Comparison of ENCODE assay signal across 1 cellular context in the genomic region with DNA sequence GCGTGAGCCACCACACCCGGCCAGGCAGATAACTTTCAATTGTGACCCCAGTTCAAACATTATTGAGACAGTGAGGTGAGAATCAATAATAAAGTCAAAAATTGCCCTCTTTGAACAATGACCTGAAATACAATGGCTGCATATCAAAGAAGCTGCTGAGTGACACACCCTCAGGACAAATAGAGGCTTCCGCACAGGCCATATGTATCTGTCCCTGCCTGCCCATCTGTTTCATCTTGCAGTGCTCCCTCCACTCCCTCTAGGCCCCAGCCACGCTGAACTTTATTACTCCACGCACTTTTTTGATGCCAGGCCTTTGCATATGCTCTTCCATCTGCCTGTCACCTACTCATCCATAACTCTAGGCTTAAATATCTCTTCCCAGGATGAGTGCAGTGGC.
TF ChIP-seq lines count a peak whose summit lies in the region.

No MANE protein-coding gene starts in this region.

TF ChIP-seq in K562, 482 proteins besides CTCF, POLR2A, EP300 and RAD21:
- TF ChIP-seq RUNX1 (IDR thresholded peaks at IDR 0.05; ENCODE audit: low read depth) (no peak), MTA1 (IDR thresholded peaks at IDR 0.05; ENCODE audit: borderline replicate concordance) (no peak), SUPT5H (IDR thresholded peaks at IDR 0.05) (no peak), ZNF165 (CRISPR knock-in tag; IDR thresholded peaks at IDR 0.05; ENCODE audit: borderline replicate concordance) (no peak), SMARCA5 (IDR thresholded peaks at IDR 0.05) (no peak), TRIM28 (IDR thresholded peaks at IDR 0.05) (no peak), ZNF707 (CRISPR knock-in tag; conservative IDR thresholded peaks at IDR 0.05) (no peak), POLR2H (tag; IDR thresholded peaks at IDR 0.05; ENCODE audit: low read depth) (no peak), MED1 (CRISPR knock-in tag; IDR thresholded peaks at IDR 0.05; ENCODE audit: borderline replicate concordance) (no peak), MEIS2 (IDR thresholded peaks at IDR 0.05; ENCODE audit: partially characterized antibody) (no peak), ZNF780A (CRISPR knock-in tag; IDR thresholded peaks at IDR 0.05) (no peak), ZNF282 (CRISPR knock-in tag; IDR thresholded peaks at IDR 0.05) (no peak), ARNT (IDR thresholded peaks at IDR 0.05) (no peak), GATA2 (CRISPR knock-in tag; IDR thresholded peaks at IDR 0.05) (no peak), ZNF3 (CRISPR knock-in tag; IDR thresholded peaks at IDR 0.05) (no peak), FOXJ2 (tag; IDR thresholded peaks at IDR 0.05) (no peak), SMARCA4 (IDR thresholded peaks at IDR 0.05) (no peak)
- TF ChIP-seq, protein P1, sequence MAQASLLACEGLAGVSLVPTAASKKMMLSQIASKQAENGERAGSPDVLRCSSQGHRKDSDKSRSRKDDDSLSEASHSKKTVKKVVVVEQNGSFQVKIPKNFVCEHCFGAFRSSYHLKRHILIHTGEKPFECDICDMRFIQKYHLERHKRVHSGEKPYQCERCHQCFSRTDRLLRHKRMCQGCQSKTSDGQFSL (CRISPR knock-in tag; IDR thresholded peaks at IDR 0.05): no peak
- TF ChIP-seq, protein P1 (tag; IDR thresholded peaks at IDR 0.05): no peak
